In genomic region chr19:54100560-54100959, GRCh38 we compare ENCODE assay signal across 10 cellular contexts. TPM values are rescaled to one million over a fixed set of nuclear protein-coding genes. Genes with fewer than 3 reads are reported as not detected.
DNase-seq lines count a peak whose midpoint lies in the region; ATAC-seq and TF ChIP-seq lines count a peak whose summit lies in the region.
"Had no signal": no experiment of that assay in that cellular context is flagged by ENCODE, and none has a peak within 500 bp of the region (broad histone marks: within the 10 kb centered on the region; RNA-seq: fewer than 3 reads in every experiment).

A gene with protein sequence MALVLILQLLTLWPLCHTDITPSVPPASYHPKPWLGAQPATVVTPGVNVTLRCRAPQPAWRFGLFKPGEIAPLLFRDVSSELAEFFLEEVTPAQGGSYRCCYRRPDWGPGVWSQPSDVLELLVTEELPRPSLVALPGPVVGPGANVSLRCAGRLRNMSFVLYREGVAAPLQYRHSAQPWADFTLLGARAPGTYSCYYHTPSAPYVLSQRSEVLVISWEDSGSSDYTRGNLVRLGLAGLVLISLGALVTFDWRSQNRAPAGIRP (minus strand): TSS chr19:54100803. CDS start chr19:54100792, 11 bp downstream.

- TF ChIP-seq CTCF in fibroblast of villous mesenchyme (IDR thresholded peaks at IDR 0.05; ENCODE audit: insufficient read depth, low read depth, low read length) = no peak

- H3K9me3 Mint-ChIP-seq in activated naive CD4-positive, alpha-beta T cell treated with anti-CD3 and anti-CD28 coated beads for 36 hours = no peaks in the 10 kb centered on the region
- H3K9me3 Mint-ChIP-seq in stimulated activated memory B cell treated with anti-CD40 and anti-IgM and Interleukin-4, amounts not matched to agents 10 μg/mL and 1 μg/mL and 100 μg/mL, for 72 hours = no peaks in the 10 kb centered on the region

- DNase-seq in activated naive CD4-positive, alpha-beta T cell treated with anti-CD3 and anti-CD28 coated beads for 36 hours = no peak
- DNase-seq in activated naive CD4-positive, alpha-beta T cell treated with Interleukin-2 at 50 U/mL for 16 hours = no peak
- DNase-seq in SKM-1 (lab: John Stamatoyannopoulos, UW; ENCODE audit: unreplicated experiment) (peak; percentile 10), fibroblast of villous mesenchyme (ENCODE audit: low read depth) (peak; percentile 47), occipital lobe (lab: John Stamatoyannopoulos, UW) (no peak), DMS79 treated with DMSO at 0.1 percent for 48 hours (lab: John Stamatoyannopoulos, UW) (no peak)
- DNase-seq: ovary, WERI-Rb-1 had no signal

- no peak for ATAC-seq in stimulated activated memory B cell treated with anti-CD40 and anti-IgM and Interleukin-4, amounts not matched to agents 10 μg/mL and 1 μg/mL and 100 μg/mL, for 72 hours
- ATAC-seq in HG03039 (IDR thresholded peaks at IDR 0.05; ENCODE audit: unreplicated experiment) = no peak

- H3K4me1 Mint-ChIP-seq in activated naive CD4-positive, alpha-beta T cell treated with anti-CD3 and anti-CD28 coated beads for 36 hours (ENCODE audit: low read depth) = peaks cover 28% of the 10 kb centered on the region
- peaks cover 26% of the 10 kb centered on the region for H3K4me1 Mint-ChIP-seq in stimulated activated memory B cell treated with anti-CD40 and anti-IgM and Interleukin-4, amounts not matched to agents 10 μg/mL and 1 μg/mL and 100 μg/mL, for 72 hours

- peak within 1 kb of the TSS; percentile 26 for H3K4me3 ChIP-seq in fibroblast of villous mesenchyme (ENCODE audit: low read depth, low read length)

- H3K27me3 Mint-ChIP-seq in activated naive CD4-positive, alpha-beta T cell treated with anti-CD3 and anti-CD28 coated beads for 36 hours (ENCODE audit: low read depth) = no peaks in the 10 kb centered on the region
- H3K27me3 Mint-ChIP-seq in stimulated activated memory B cell treated with anti-CD40 and anti-IgM and Interleukin-4, amounts not matched to agents 10 μg/mL and 1 μg/mL and 100 μg/mL, for 72 hours = peaks cover 24% of the 10 kb centered on the region

- intact Hi-C loops in activated naive CD4-positive, alpha-beta T cell treated with anti-CD3 and anti-CD28 coated beads for 36 hours (cut with micrococcal nuclease) = loop anchor here (5.0 kb wide), 1 partner anchor 233 kb away; the partner anchor contains the start of gene MYADM

- peaks cover 2% of the 10 kb centered on the region for H3K36me3 Mint-ChIP-seq in activated naive CD4-positive, alpha-beta T cell treated with anti-CD3 and anti-CD28 coated beads for 36 hours (ENCODE audit: low read depth)
- peaks cover 3% of the 10 kb centered on the region for H3K36me3 Mint-ChIP-seq in stimulated activated memory B cell treated with anti-CD40 and anti-IgM and Interleukin-4, amounts not matched to agents 10 μg/mL and 1 μg/mL and 100 μg/mL, for 72 hours

- peak within 1 kb of the TSS; percentile 38 for H3K4me3 Mint-ChIP-seq in activated naive CD4-positive, alpha-beta T cell treated with anti-CD3 and anti-CD28 coated beads for 36 hours
- peak within 1 kb of the TSS; percentile 62 for H3K4me3 Mint-ChIP-seq in stimulated activated memory B cell treated with anti-CD40 and anti-IgM and Interleukin-4, amounts not matched to agents 10 μg/mL and 1 μg/mL and 100 μg/mL, for 72 hours

- H3K27ac Mint-ChIP-seq in activated naive CD4-positive, alpha-beta T cell treated with anti-CD3 and anti-CD28 coated beads for 36 hours = peak within 1 kb of the TSS; percentile 37
- peak within 1 kb of the TSS; percentile 59 for H3K27ac Mint-ChIP-seq in stimulated activated memory B cell treated with anti-CD40 and anti-IgM and Interleukin-4, amounts not matched to agents 10 μg/mL and 1 μg/mL and 100 μg/mL, for 72 hours

- CTCF ChIA-PET in activated naive CD4-positive, alpha-beta T cell treated with anti-CD3 and anti-CD28 coated beads for 36 hours (lab: Charles Lee) = no interaction called here

RNA-seq across cellular contexts. Expression of the gene that starts here (rescaled TPM):
- total RNA-seq in activated naive CD4-positive, alpha-beta T cell treated with anti-CD3 and anti-CD28 coated beads for 36 hours = under 1 TPM; 0.17 to 0.36 TPM
- total RNA-seq in fibroblast of villous mesenchyme = under 0.01 and 0.64 TPM in 2 replicates
- 0.47 TPM for total RNA-seq in occipital lobe

Comparison
In these comparisons a context has a peak if more than half of its experiments do, and no peak if none do; other contexts are left out.
1. Peak in DNase-seq and H3K4me3 ChIP-seq in fibroblast of villous mesenchyme; RNA of the gene not detected or under 1 TPM.